ENCODE assay signal across 8 cellular contexts in the genomic region with DNA sequence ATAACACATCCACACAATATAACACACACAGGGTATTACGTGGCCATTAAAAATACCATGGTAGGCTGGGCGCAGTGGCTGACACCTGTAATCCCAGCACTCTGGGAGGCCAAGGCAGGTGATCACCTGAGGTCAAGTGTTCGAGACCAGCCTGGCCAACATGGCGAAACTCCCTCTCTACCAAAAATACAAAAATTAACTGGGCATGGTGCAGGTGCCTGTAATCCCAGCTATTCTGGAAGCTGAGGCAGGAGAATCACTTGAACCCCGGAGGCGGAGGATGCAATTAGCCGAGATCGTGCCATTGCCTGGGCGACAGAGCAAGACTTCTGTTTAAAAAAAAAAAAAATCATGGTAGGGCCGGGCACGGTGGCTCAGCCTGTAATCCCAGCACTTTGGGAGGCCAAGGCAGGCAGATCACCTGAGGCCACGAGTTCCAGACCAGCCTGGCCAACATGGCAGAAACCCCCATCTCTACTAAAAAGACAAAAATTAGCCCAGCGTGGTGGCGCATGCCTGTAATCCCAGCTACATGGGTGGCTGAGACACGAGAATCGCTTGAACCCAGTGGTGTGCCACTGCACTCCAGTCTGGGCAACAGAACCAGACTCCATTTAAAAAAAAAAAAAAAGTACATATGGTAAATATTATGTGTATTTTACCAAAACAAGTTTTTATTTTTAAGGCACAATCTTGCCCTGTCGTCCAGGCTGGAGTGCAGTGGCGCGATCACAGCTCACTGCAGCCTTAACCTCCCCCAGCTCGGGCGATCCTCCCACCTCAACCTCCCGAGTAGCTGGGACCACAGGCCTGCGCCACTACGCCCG. TPM values are rescaled to one million over a fixed set of nuclear protein-coding genes. Genes with fewer than 3 reads are reported as not detected.
DNase-seq lines count a peak whose midpoint lies in the region; ATAC-seq and TF ChIP-seq lines count a peak whose summit lies in the region.

No MANE protein-coding gene starts in this region.

- peak overlapping the region; percentile 87 to 98 (median 96) for H3K27ac Mint-ChIP-seq in CD4-positive, alpha-beta memory T cell

- POLR2A ChIA-PET in CD4-positive, alpha-beta memory T cell (lab: Charles Lee; ENCODE audit: partially characterized antibody) = interaction anchor here (0.6 to 6.4 kb wide), 33 partner anchors 15 to 671 kb away, joined by 3 to 158 read pairs (median 7); a partner anchor contains a TSS
- POLR2A ChIA-PET in PC-3 (lab: Charles Lee; ENCODE audit: unreplicated experiment) = interaction anchor here (0.6 to 1.1 kb wide), 20 partner anchors 11 to 832 kb away, joined by 3 to 85 read pairs (median 10); a partner anchor contains a TSS

- ATAC-seq in PC-3 (no peak), HG03196 (IDR thresholded peaks at IDR 0.05; ENCODE audit: unreplicated experiment) (no peak), HG03095 (IDR thresholded peaks at IDR 0.05; ENCODE audit: unreplicated experiment) (no peak)

- no peaks in the 10 kb centered on the region for H3K9me2 ChIP-seq in PC-3 (replicated peaks; ENCODE audit: low read length)

- H3K27me3 Mint-ChIP-seq in CD4-positive, alpha-beta memory T cell = no peaks in the 10 kb centered on the region

- no peaks in the 10 kb centered on the region for H3K9me3 Mint-ChIP-seq in CD4-positive, alpha-beta memory T cell

- peak in 1 of 5 donors; percentile 38 for DNase-seq in CD4-positive, alpha-beta memory T cell
- DNase-seq in PC-3 (no peak), epithelial cell of esophagus (ENCODE audit: low read depth) (no peak), NCI-H524 treated with DMSO at 0.1 percent for 48 hours (lab: John Stamatoyannopoulos, UW) (no peak), retina (no peak)

- intact Hi-C loops in CD4-positive, alpha-beta memory T cell (cut with micrococcal nuclease) = loop anchor here (1.0 to 5.0 kb wide), 11 partner anchors 24 to 945 kb away; a partner anchor contains a TSS
- intact Hi-C loops in PC-3 (cut with micrococcal nuclease) = loop anchor here (1.0 to 5.0 kb wide), 6 partner anchors 38 to 510 kb away; a partner anchor contains a TSS

- H3K27me3 ChIP-seq in CD4-positive, alpha-beta memory T cell (ENCODE audit: insufficient read depth, low read length) = no peaks in the 10 kb centered on the region
- H3K27me3 ChIP-seq in PC-3 (ENCODE audit: low read length) = no peaks in the 10 kb centered on the region
- no peaks in the 10 kb centered on the region for H3K27me3 ChIP-seq in neutrophil

- no peaks in the 10 kb centered on the region for H4K20me1 ChIP-seq in PC-3 (ENCODE audit: low read length)

- peak overlapping the region; percentile 85 for H3K27ac ChIP-seq in CD4-positive, alpha-beta memory T cell (ENCODE audit: low read depth, low read length)
- H3K27ac ChIP-seq in PC-3 (ENCODE audit: low read length) (peak overlapping the region; percentile 65), neutrophil (peak overlapping the region; percentile 84)

- 0 out of 2 replicates have a peak, but pooled peaks cover 5% of the 10 kb centered on the region for H3K79me2 ChIP-seq in PC-3 (ENCODE audit: low read length)

- no peaks in the 10 kb centered on the region for H3K9me3 ChIP-seq in CD4-positive, alpha-beta memory T cell (ENCODE audit: control insufficient read depth in 1 of 2, low read length in 2 of 2)
- H3K9me3 ChIP-seq in PC-3 (ENCODE audit: low read length) (no peaks in the 10 kb centered on the region), neutrophil (no peaks in the 10 kb centered on the region)

- H3K9ac ChIP-seq in PC-3 (ENCODE audit: low read length) = peak overlapping the region; percentile 80

- BruUV-seq in PC-3 (replicated peaks; lab: Mats Ljungman, UMichigan) = no TSS peak

- H3K4me1 ChIP-seq in CD4-positive, alpha-beta memory T cell (ENCODE audit: insufficient read depth, low read length) = peaks cover 11% of the 10 kb centered on the region
- H3K4me1 ChIP-seq in PC-3 (ENCODE audit: insufficient read depth, low read length) (peaks cover 22% of the 10 kb centered on the region), neutrophil (ENCODE audit: control insufficient read depth in 1 of 2, insufficient read depth in 1 of 2, low read depth in 1 of 2, low read length in 1 of 2) (peaks cover 12 to 17% of the 10 kb centered on the region in 2 experiments)

- H3K4me2 ChIP-seq in PC-3 (ENCODE audit: low read length) = peak overlapping the region; percentile 84

- H3K36me3 Mint-ChIP-seq in CD4-positive, alpha-beta memory T cell = no peaks in the 10 kb centered on the region

- H3F3A ChIP-seq in PC-3 (ENCODE audit: low read length, unreplicated experiment) = peaks cover 7% of the 10 kb centered on the region

- peak overlapping the region; percentile 42 to 86 for H3K4me3 ChIP-seq in CD4-positive, alpha-beta memory T cell (ENCODE audit: low read length in 2 of 2)
- H3K4me3 ChIP-seq in PC-3 (ENCODE audit: low read length) = peak overlapping the region; percentile 73
- peak overlapping the region; percentile 73 for H3K4me3 ChIP-seq in epithelial cell of esophagus (ENCODE audit: low read length)
- H3K4me3 ChIP-seq in neutrophil (ENCODE audit: low read depth in 1 of 2, low read length in 1 of 2) = peak overlapping the region; percentile 87 to 97

- peaks cover 11 to 24% (median 18%) of the 10 kb centered on the region in 4 donors for H3K4me1 Mint-ChIP-seq in CD4-positive, alpha-beta memory T cell

- TF ChIP-seq CTCF in PC-3 (conservative IDR thresholded peaks at IDR 0.05; ENCODE audit: low read depth, low read length) (no peak), epithelial cell of esophagus (IDR thresholded peaks at IDR 0.05; ENCODE audit: insufficient read depth, low read depth, low read length, missing control alignments) (no peak), neutrophil (IDR thresholded peaks at IDR 0.05) (no peak)

- CTCF ChIA-PET in CD4-positive, alpha-beta memory T cell (lab: Charles Lee; ENCODE audit: partially characterized antibody) = interaction anchor here (0.7 to 10.0 kb wide), 32 partner anchors 8 to 627 kb away, joined by 3 to 388 read pairs (median 4); a partner anchor contains a TSS
- CTCF ChIA-PET in PC-3 (lab: Charles Lee) = interaction anchor here (0.5 to 1.4 kb wide), 20 partner anchors 12 to 498 kb away, joined by 4 to 38 read pairs (median 6); a partner anchor contains a TSS

- no peaks in the 10 kb centered on the region for H3K36me3 ChIP-seq in CD4-positive, alpha-beta memory T cell (ENCODE audit: insufficient read depth, low read length)
- no peaks in the 10 kb centered on the region for H3K36me3 ChIP-seq in PC-3 (ENCODE audit: low read depth, low read length)
- H3K36me3 ChIP-seq in neutrophil = no peaks in the 10 kb centered on the region

- peak overlapping the region; percentile 87 to 94 (median 92) for H3K4me3 Mint-ChIP-seq in CD4-positive, alpha-beta memory T cell

- H2AFZ ChIP-seq in PC-3 (ENCODE audit: low read length) = peak overlapping the region; percentile 79

RNA-seq across cellular contexts. Expression of a gene that starts 24.0 kb away (rescaled TPM):
- under 1 TPM; 0.19 to 0.32 TPM for total RNA-seq in CD4-positive, alpha-beta memory T cell
- polyA plus RNA-seq in CD4-positive, alpha-beta memory T cell = under 1 TPM; 0.30 to 0.78 TPM
- total RNA-seq in PC-3 (2014; rRNA removed) = not detected in 2 replicates

RNA-seq across cellular contexts. Expression of a gene that starts 37.3 kb away (rescaled TPM):
- total RNA-seq in CD4-positive, alpha-beta memory T cell = 10 to 100 TPM; 18.2 to 18.9 TPM
- 10 to 100 TPM in 1 of 2 donors, 1 to 10 TPM in 1; 6.1 to 13.5 TPM for polyA plus RNA-seq in CD4-positive, alpha-beta memory T cell
- total RNA-seq in PC-3 (2014; rRNA removed) = 18.2 and 19.5 TPM in 2 replicates

RNA-seq across cellular contexts. Expression of a gene that starts 37.5 kb away (rescaled TPM):
- 10 to 100 TPM; 70.0 to 72.1 TPM for total RNA-seq in CD4-positive, alpha-beta memory T cell
- 10 to 100 TPM; 24.0 to 26.1 TPM for polyA plus RNA-seq in CD4-positive, alpha-beta memory T cell
- 21.4 and 22.8 TPM in 2 replicates for total RNA-seq in PC-3 (2014; rRNA removed)
